1 cellular context compared by ENCODE assay signal in the genomic region with DNA sequence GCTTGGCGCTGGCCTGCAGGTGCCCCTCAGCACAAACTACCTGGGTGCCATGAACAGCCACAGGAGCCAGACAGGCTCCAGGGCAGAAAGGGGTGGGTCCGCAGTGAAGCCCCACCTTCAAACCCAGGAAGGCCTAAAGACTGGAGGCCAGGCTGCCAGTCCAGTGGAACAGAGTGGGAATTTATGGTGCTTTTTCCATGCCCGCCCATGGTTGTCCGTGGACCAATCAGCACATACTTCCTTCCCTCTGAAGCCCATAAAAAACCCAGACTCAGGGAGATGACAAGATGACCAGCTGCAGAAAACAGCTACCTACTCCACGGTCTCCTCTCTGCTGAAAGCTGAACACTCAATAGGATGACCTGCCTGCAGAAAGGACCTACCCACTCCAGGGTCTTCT.
TF ChIP-seq lines count a peak whose summit lies in the region.

No MANE protein-coding gene starts in this region.

TF ChIP-seq in K562, 482 proteins besides CTCF, POLR2A, EP300 and RAD21:
- TF ChIP-seq, protein P1, sequence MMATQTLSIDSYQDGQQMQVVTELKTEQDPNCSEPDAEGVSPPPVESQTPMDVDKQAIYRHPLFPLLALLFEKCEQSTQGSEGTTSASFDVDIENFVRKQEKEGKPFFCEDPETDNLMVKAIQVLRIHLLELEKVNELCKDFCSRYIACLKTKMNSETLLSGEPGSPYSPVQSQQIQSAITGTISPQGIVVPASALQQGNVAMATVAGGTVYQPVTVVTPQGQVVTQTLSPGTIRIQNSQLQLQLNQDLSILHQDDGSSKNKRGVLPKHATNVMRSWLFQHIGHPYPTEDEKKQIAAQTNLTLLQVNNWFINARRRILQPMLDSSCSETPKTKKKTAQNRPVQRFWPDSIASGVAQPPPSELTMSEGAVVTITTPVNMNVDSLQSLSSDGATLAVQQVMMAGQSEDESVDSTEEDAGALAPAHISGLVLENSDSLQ (IDR thresholded peaks at IDR 0.05), result peak; percentile 41; the same call in 1 of the 2 replicates
- TF ChIP-seq PBX2 (CRISPR knock-in tag; IDR thresholded peaks at IDR 0.05; ENCODE audit: low read depth) (no peak), PBX2 (tag; conservative IDR thresholded peaks at IDR 0.05; ENCODE audit: low read depth) (peak; percentile 59; the same call in 1 of the 2 replicates), MEIS2 (IDR thresholded peaks at IDR 0.05; ENCODE audit: partially characterized antibody) (peak; percentile 24), FIP1L1 (IDR thresholded peaks at IDR 0.05; ENCODE audit: low read depth, low read length, poor library complexity, severe bottlenecking) (no peak)
